In the genomic region with DNA sequence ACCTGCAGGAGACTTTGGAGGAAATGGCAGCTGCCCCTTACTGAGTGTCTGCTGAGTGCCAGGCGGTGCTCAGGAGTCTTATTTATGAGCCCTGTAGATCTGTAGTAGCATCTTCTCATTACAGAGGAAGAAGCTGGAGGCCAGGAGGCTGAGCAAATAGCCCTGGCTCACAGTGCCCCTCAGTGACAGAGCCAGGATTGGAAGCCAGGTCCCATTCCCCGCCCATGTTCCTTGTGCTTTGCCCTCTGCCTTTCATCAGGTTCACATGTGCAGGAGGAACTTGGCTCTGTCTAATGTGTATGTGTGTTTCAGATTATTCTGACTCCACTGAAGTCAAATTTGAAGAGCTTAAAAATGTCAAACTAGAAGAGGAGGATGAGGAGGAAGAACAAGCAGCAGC, we compare ENCODE assay signal across 22 cellular contexts. TPM values are rescaled to one million over a fixed set of nuclear protein-coding genes. Genes with fewer than 3 reads are reported as not detected.
A peak's percentile ranks its signal among the peaks of the same experiment; 100 is the strongest.
DNase-seq lines count a peak whose midpoint lies in the region; ATAC-seq, FAIRE-seq and TF ChIP-seq lines count a peak whose summit lies in the region.
"Had no signal": no experiment of that assay in that cellular context is flagged by ENCODE, and none has a peak within 500 bp of the region (broad histone marks: within the 10 kb centered on the region; RNA-seq: fewer than 3 reads in every experiment).

No MANE protein-coding gene starts in this region.

- in situ Hi-C loops in HepG2 (cut with HindIII; ENCODE audit: extremely low pct_ligation_motif_present, low pct_unique_long_range_greater_than_20kb): no loop called here

- H3K9me3 Mint-ChIP-seq in MCF 10A (ENCODE audit: unreplicated experiment) (no peaks in the 10 kb centered on the region), chondrocyte (ENCODE audit: low read depth) (no peaks in the 10 kb centered on the region)
- H3K9me3 Mint-ChIP-seq: activated naive CD4-positive, alpha-beta T cell treated with anti-CD3 and anti-CD28 coated beads, Interleukin-2, amount 50 U/mL, for 24 hours; activated T-cell treated with anti-CD3 and anti-CD28 coated beads, Interleukin-2, amount 50 U/mL, for 4 hours; natural killer cell; stimulated activated naive CD8-positive, alpha-beta T cell treated with anti-CD3 and anti-CD28 coated beads, Interleukin-15, Interleukin-2, amounts not matched to agents 100 ng/mL and 50 ng/mL, for 24 hours had no signal

- no peak for TF ChIP-seq POLR2A in breast epithelium (IDR thresholded peaks at IDR 0.05)
- TF ChIP-seq POLR2A in HepG2 (IDR thresholded peaks at IDR 0.05; ENCODE audit: insufficient read depth in 1 of 2, low read depth in 2 of 2, low read length in 2 of 2): no peak

- 96% methylated on average over 2 of the region's 2 CpGs for WGBS in HepG2 (ENCODE audit: low lambda C conversion rate)

- H3K9me3 ChIP-seq in breast epithelium (no peaks in the 10 kb centered on the region), HepG2 (ENCODE audit: low read length) (no peaks in the 10 kb centered on the region)
- H3K9me3 ChIP-seq in effector memory CD4-positive, alpha-beta T cell (ENCODE audit: control insufficient read depth, low read length): no peaks in the 10 kb centered on the region
- H3K9me3 ChIP-seq: colonic mucosa, upper lobe of left lung had no signal

- H3K4me3 Mint-ChIP-seq in MCF 10A (ENCODE audit: unreplicated experiment): no peak overlapping the region
- H3K4me3 Mint-ChIP-seq in chondrocyte (ENCODE audit: unreplicated experiment): no peak overlapping the region
- H3K4me3 Mint-ChIP-seq: activated naive CD4-positive, alpha-beta T cell treated with anti-CD3 and anti-CD28 coated beads, Interleukin-2, amount 50 U/mL, for 24 hours; activated T-cell treated with anti-CD3 and anti-CD28 coated beads, Interleukin-2, amount 50 U/mL, for 4 hours; natural killer cell; stimulated activated naive CD8-positive, alpha-beta T cell treated with anti-CD3 and anti-CD28 coated beads, Interleukin-15, Interleukin-2, amounts not matched to agents 100 ng/mL and 50 ng/mL, for 24 hours had no signal

- H3K36me3 Mint-ChIP-seq in MCF 10A (ENCODE audit: insufficient read depth, unreplicated experiment) (peaks cover 100% of the 10 kb centered on the region), chondrocyte (ENCODE audit: low read depth) (peaks cover 56% of the 10 kb centered on the region)

- H3K27me3 ChIP-seq in breast epithelium (no peaks in the 10 kb centered on the region), HepG2 (ENCODE audit: control insufficient read depth in 1 of 2, insufficient read depth in 2 of 2, low read length in 2 of 2) (no peaks in the 10 kb centered on the region)
- no peaks in the 10 kb centered on the region for H3K27me3 ChIP-seq in effector memory CD4-positive, alpha-beta T cell (replicated peaks; ENCODE audit: control insufficient read depth, insufficient read depth, low read length, poor library complexity, severe bottlenecking)
- H3K27me3 ChIP-seq: colonic mucosa, upper lobe of left lung had no signal

- no peaks in the 10 kb centered on the region for H4K20me1 ChIP-seq in HepG2 (ENCODE audit: insufficient read depth, low read length)

- H3K27ac ChIP-seq in breast epithelium (no peak overlapping the region), HepG2 (ENCODE audit: extremely low read length, insufficient read depth, low read length) (no peak overlapping the region), temporal lobe (ENCODE audit: low read depth, low read length) (peak overlapping the region; percentile 12)
- H3K27ac ChIP-seq in effector memory CD4-positive, alpha-beta T cell (ENCODE audit: insufficient read depth, low read length, poor library complexity, severe bottlenecking): no peak overlapping the region
- H3K27ac ChIP-seq: colonic mucosa, upper lobe of left lung had no signal

- intact Hi-C loops in MCF 10A (cut with micrococcal nuclease) (no loop called here), breast epithelium (cut with DNase I; ENCODE audit: low total_unique reads) (no loop called here), HepG2 (cut with micrococcal nuclease; ENCODE audit: unreplicated experiment) (no loop called here)

- no peaks in the 10 kb centered on the region for H3K79me2 ChIP-seq in HepG2 (ENCODE audit: insufficient read depth, low read length)

- FAIRE-seq in HepG2 (lab: Jason Lieb, UNC): no peak

- H3K4me2 ChIP-seq in HepG2 (ENCODE audit: low read depth, low read length): no peak overlapping the region

- TF ChIP-seq RAD21 in HepG2 (CRISPR knock-in tag; IDR thresholded peaks at IDR 0.05): no peak

- H3K36me3 ChIP-seq in breast epithelium (peaks cover 29% of the 10 kb centered on the region), HepG2 (replicated peaks in 1 of 2; ENCODE audit: control insufficient read depth in 1 of 2, insufficient read depth in 2 of 2, low read length in 2 of 2) (peaks cover 42 to 69% of the 10 kb centered on the region in 2 experiments)
- H3K36me3 ChIP-seq in effector memory CD4-positive, alpha-beta T cell (ENCODE audit: control insufficient read depth, insufficient read depth, low read length): peaks cover 79% of the 10 kb centered on the region

- CTCF ChIA-PET in MCF 10A (lab: Yijun Ruan, JAX) (interaction anchor here (0.9 kb wide), 1 partner anchor 35 kb away, joined by 4 read pairs; no protein-coding TSS in a partner anchor), HepG2 (lab: Yijun Ruan, JAX; ENCODE audit: low intra/inter-chr PET ratio, low total read pairs) (no interaction called here)

- TF ChIP-seq EP300 in HepG2 (IDR thresholded peaks at IDR 0.05; ENCODE audit: low read depth in 2 of 2, low read length in 2 of 2) (no peak), HepG2 (CRISPR knock-in tag; IDR thresholded peaks at IDR 0.05; ENCODE audit: borderline replicate concordance) (no peak)

- TF ChIP-seq CTCF in MCF 10A (IDR thresholded peaks at IDR 0.05; ENCODE audit: unreplicated experiment) (no peak), breast epithelium (IDR thresholded peaks at IDR 0.05) (no peak), chondrocyte (IDR thresholded peaks at IDR 0.05) (no peak), HepG2 (CRISPR knock-in tag; IDR thresholded peaks at IDR 0.05) (0 out of 2 replicates have a peak, but pooled peaks have one; percentile 20)

- no peak overlapping the region for H2AFZ ChIP-seq in HepG2 (ENCODE audit: low read length)

- ATAC-seq in HepG2: peak; percentile 29; the same call in 1 of the 3 replicates
- ATAC-seq: activated T-cell treated with anti-CD3 and anti-CD28 coated beads, Interleukin-2, amount 50 U/mL, for 4 hours; natural killer cell had no signal

- no peaks in the 10 kb centered on the region for H3K4me1 ChIP-seq in breast epithelium
- H3K4me1 ChIP-seq in HepG2 (ENCODE audit: insufficient read depth, low read length): no peaks in the 10 kb centered on the region
- H3K4me1 ChIP-seq in effector memory CD4-positive, alpha-beta T cell (ENCODE audit: control insufficient read depth, insufficient read depth, low read length, poor library complexity, severe bottlenecking): no peaks in the 10 kb centered on the region
- H3K4me1 ChIP-seq: colonic mucosa, upper lobe of left lung had no signal

- no TSS peak for BruUV-seq in MCF 10A (replicated peaks; lab: Mats Ljungman, UMichigan)
- BruUV-seq in HepG2 (replicated peaks; lab: Mats Ljungman, UMichigan): no TSS peak

- H3K27me3 Mint-ChIP-seq in MCF 10A (ENCODE audit: insufficient read depth, unreplicated experiment) (no peaks in the 10 kb centered on the region), chondrocyte (ENCODE audit: low read depth) (no peaks in the 10 kb centered on the region)
- H3K27me3 Mint-ChIP-seq: activated naive CD4-positive, alpha-beta T cell treated with anti-CD3 and anti-CD28 coated beads, Interleukin-2, amount 50 U/mL, for 24 hours; stimulated activated naive CD8-positive, alpha-beta T cell treated with anti-CD3 and anti-CD28 coated beads, Interleukin-15, Interleukin-2, amounts not matched to agents 100 ng/mL and 50 ng/mL, for 24 hours had no signal

- no peak for DNase-seq in MCF 10A (ENCODE audit: unreplicated experiment)
- DNase-seq in breast epithelium (ENCODE audit: low spot score in 2 of 2): no peak
- DNase-seq in chondrocyte (ENCODE audit: low spot score): no peak
- no peak for DNase-seq in HepG2 (ENCODE audit: low spot score)
- DNase-seq in central memory CD4-positive, alpha-beta T cell: no peak
- no peak for DNase-seq in EL
- DNase-seq in effector memory CD4-positive, alpha-beta T cell: no peak
- DNase-seq: 8988T; activated CD4-positive, CD25-positive, alpha-beta regulatory T cell; activated CD8-positive, alpha-beta memory T cell treated with anti-CD3 and anti-CD28 coated beads for 24 hours; activated T-cell treated with anti-CD3 and anti-CD28 coated beads, Interleukin-2, amount 50 U/mL, for 4 hours; colonic mucosa; natural killer cell; NCI-H1105; NCI-H2029 treated with DMSO at 0.1 percent for 48 hours; posterior cingulate gyrus; stimulated activated CD4-positive, alpha-beta T cell treated with anti-CD3 and anti-CD28 coated beads, Interleukin-2, amount 100 ng/mL, for 48 hours; T1000; upper lobe of left lung had no signal

- H3K27ac Mint-ChIP-seq in MCF 10A (ENCODE audit: low read depth, unreplicated experiment) (peak overlapping the region; percentile 78), chondrocyte (ENCODE audit: unreplicated experiment) (peak overlapping the region; percentile 75)
- H3K27ac Mint-ChIP-seq: activated naive CD4-positive, alpha-beta T cell treated with anti-CD3 and anti-CD28 coated beads, Interleukin-2, amount 50 U/mL, for 24 hours; natural killer cell; stimulated activated naive CD8-positive, alpha-beta T cell treated with anti-CD3 and anti-CD28 coated beads, Interleukin-15, Interleukin-2, amounts not matched to agents 100 ng/mL and 50 ng/mL, for 24 hours had no signal

- H3K4me1 Mint-ChIP-seq in MCF 10A (ENCODE audit: insufficient read depth, unreplicated experiment): peaks cover 13% of the 10 kb centered on the region
- peaks cover 30% of the 10 kb centered on the region for H3K4me1 Mint-ChIP-seq in chondrocyte (ENCODE audit: low read depth)

- H3K4me3 ChIP-seq in breast epithelium (no peak overlapping the region), HepG2 (replicated peaks in 1 of 3; ENCODE audit: insufficient read depth in 1 of 3, low read depth in 2 of 3, low read length in 3 of 3) (no peak overlapping the region)
- H3K4me3 ChIP-seq in effector memory CD4-positive, alpha-beta T cell (ENCODE audit: insufficient read depth, low read depth, low read length, poor library complexity, severe bottlenecking): no peak overlapping the region
- H3K4me3 ChIP-seq: colonic mucosa, upper lobe of left lung had no signal

- no peak overlapping the region for H3K9ac ChIP-seq in HepG2 (ENCODE audit: insufficient read depth, low read depth, low read length)

- POLR2A ChIA-PET in MCF 10A (lab: Yijun Ruan, JAX): interaction anchor here (0.6 to 3.6 kb wide), 4 partner anchors 9 to 491 kb away, joined by 3 to 18 read pairs (median 4); a partner anchor contains a TSS
- POLR2A ChIA-PET in HepG2 (lab: Yijun Ruan, JAX): no interaction called here

RNA-seq across cellular contexts. Expression of a gene that starts 21.2 kb away (rescaled TPM):
- total RNA-seq in MCF 10A (2022) (42.5 and 48.1 TPM in 2 replicates), breast epithelium (10 to 100 TPM; 28.6 to 46.1 (median 35.1) TPM), chondrocyte (48.3 to 50.8 TPM (median 49.8 TPM) in 3 replicates), HepG2 (2016; rRNA removed; fragmentation: Illumina TruSeq; extraction: Trizol) (20.9 and 27.4 TPM in 2 replicates), temporal lobe (49.7 TPM)
- total RNA-seq in HepG2 (2016; cell fraction: cytosol; rRNA removed; fragmentation: Illumina TruSeq; extraction: Trizol; ENCODE audit: low read depth): 2.7 and 3.3 TPM in 2 replicates
- total RNA-seq in HepG2 (2016; cell fraction: insoluble cytoplasmic fraction; rRNA removed; fragmentation: Illumina TruSeq; extraction: Trizol): 21.8 and 25.6 TPM in 2 replicates
- total RNA-seq in HepG2 (2016; cell fraction: membrane; rRNA removed; fragmentation: Illumina TruSeq; extraction: Trizol): 7.4 and 7.7 TPM in 2 replicates
- 17.4 and 18.8 TPM in 2 replicates for total RNA-seq in HepG2 (2016; cell fraction: nucleus; rRNA removed; fragmentation: Illumina TruSeq; extraction: Trizol)
- 8.7 and 9.7 TPM in 2 replicates for polyA plus RNA-seq in HepG2 (2011; rRNA removed)
- 5.2 and 7.2 TPM in 2 replicates for polyA plus RNA-seq in HepG2 (2011; cell fraction: cytosol; rRNA removed)
- polyA plus RNA-seq in HepG2 (2011; cell fraction: nucleus; rRNA removed): 7.6 and 9.7 TPM in 2 replicates
- polyA plus RNA-seq in HepG2 (2012): 8.7 and 12.1 TPM in 2 replicates
- polyA plus RNA-seq in HepG2 (2016; cell fraction: cytosol; fragmentation: Illumina TruSeq; extraction: Trizol; ENCODE audit: low read depth): 0.76 and 0.90 TPM in 2 replicates
- polyA plus RNA-seq in HepG2 (2016; cell fraction: insoluble cytoplasmic fraction; fragmentation: Illumina TruSeq; extraction: Trizol; ENCODE audit: low read depth): 15.7 and 20.7 TPM in 2 replicates
- polyA plus RNA-seq in HepG2 (2016; cell fraction: membrane; fragmentation: Illumina TruSeq; extraction: Trizol; ENCODE audit: low read depth): 2.3 and 2.4 TPM in 2 replicates
- polyA plus RNA-seq in HepG2 (2016; cell fraction: nucleus; fragmentation: Illumina TruSeq; extraction: Trizol; ENCODE audit: insufficient read depth, low read depth): 15.9 and 19.8 TPM in 2 replicates
- 12.2 and 36.0 TPM in 2 replicates for polyA minus RNA-seq in HepG2 (2011; rRNA and poly(A)+ RNA removed; ENCODE audit: low replicate concordance)
- 5.9 and 8.2 TPM in 2 replicates for polyA minus RNA-seq in HepG2 (2011; cell fraction: cytosol; rRNA and poly(A)+ RNA removed)
- 22.1 and 29.7 TPM in 2 replicates for polyA minus RNA-seq in HepG2 (2011; cell fraction: nucleus; rRNA and poly(A)+ RNA removed)

RNA-seq across cellular contexts. Expression of a gene that starts 36.1 kb away (rescaled TPM):
- total RNA-seq in MCF 10A (2022) (22.4 and 24.2 TPM in 2 replicates), breast epithelium (10 to 100 TPM; 14.0 to 23.0 (median 19.7) TPM), chondrocyte (15.2 to 28.7 TPM (median 17.0 TPM) in 3 replicates), HepG2 (2016; rRNA removed; fragmentation: Illumina TruSeq; extraction: Trizol) (3.4 and 5.1 TPM in 2 replicates), temporal lobe (32.7 TPM)
- 5.4 and 6.6 TPM in 2 replicates for total RNA-seq in HepG2 (2016; cell fraction: cytosol; rRNA removed; fragmentation: Illumina TruSeq; extraction: Trizol; ENCODE audit: low read depth)
- 2.8 and 4.6 TPM in 2 replicates for total RNA-seq in HepG2 (2016; cell fraction: insoluble cytoplasmic fraction; rRNA removed; fragmentation: Illumina TruSeq; extraction: Trizol)
- 8.5 and 8.7 TPM in 2 replicates for total RNA-seq in HepG2 (2016; cell fraction: membrane; rRNA removed; fragmentation: Illumina TruSeq; extraction: Trizol)
- 11.8 and 11.9 TPM in 2 replicates for total RNA-seq in HepG2 (2016; cell fraction: nucleus; rRNA removed; fragmentation: Illumina TruSeq; extraction: Trizol)
- polyA plus RNA-seq in HepG2 (2011; rRNA removed): 7.1 and 8.1 TPM in 2 replicates
- 7.1 and 7.2 TPM in 2 replicates for polyA plus RNA-seq in HepG2 (2011; cell fraction: cytosol; rRNA removed)
- polyA plus RNA-seq in HepG2 (2011; cell fraction: nucleus; rRNA removed): 19.2 and 19.5 TPM in 2 replicates
- 8.2 and 8.6 TPM in 2 replicates for polyA plus RNA-seq in HepG2 (2012)
- 4.9 and 5.7 TPM in 2 replicates for polyA plus RNA-seq in HepG2 (2016; cell fraction: cytosol; fragmentation: Illumina TruSeq; extraction: Trizol; ENCODE audit: low read depth)
- polyA plus RNA-seq in HepG2 (2016; cell fraction: insoluble cytoplasmic fraction; fragmentation: Illumina TruSeq; extraction: Trizol; ENCODE audit: low read depth): 4.6 and 5.3 TPM in 2 replicates
- polyA plus RNA-seq in HepG2 (2016; cell fraction: membrane; fragmentation: Illumina TruSeq; extraction: Trizol; ENCODE audit: low read depth): 8.5 and 11.7 TPM in 2 replicates
- 15.9 and 17.9 TPM in 2 replicates for polyA plus RNA-seq in HepG2 (2016; cell fraction: nucleus; fragmentation: Illumina TruSeq; extraction: Trizol; ENCODE audit: insufficient read depth, low read depth)
- polyA minus RNA-seq in HepG2 (2011; rRNA and poly(A)+ RNA removed; ENCODE audit: low replicate concordance): 14.7 and 20.2 TPM in 2 replicates
- polyA minus RNA-seq in HepG2 (2011; cell fraction: cytosol; rRNA and poly(A)+ RNA removed): 7.6 and 9.7 TPM in 2 replicates
- polyA minus RNA-seq in HepG2 (2011; cell fraction: nucleus; rRNA and poly(A)+ RNA removed): 20.2 and 21.6 TPM in 2 replicates
